11 cellular contexts compared by ENCODE assay signal in genomic region chr19:2577722-2578335, GRCh38.
DNase-seq lines count a peak whose midpoint lies in the region; ATAC-seq, FAIRE-seq and TF ChIP-seq lines count a peak whose summit lies in the region.
"Had no signal": no experiment of that assay in that cellular context is flagged by ENCODE, and none has a peak within 500 bp of the region (broad histone marks: within the 10 kb centered on the region; RNA-seq: fewer than 3 reads in every experiment).

No MANE protein-coding gene starts in this region.

- no peak for TF ChIP-seq EP300 in upper lobe of left lung (IDR thresholded peaks at IDR 0.05)

- no peak overlapping the region for H2AFZ ChIP-seq in endothelial cell of umbilical vein (ENCODE audit: low read depth, low read length)

- peaks cover 2% of the 10 kb centered on the region for H3K36me3 Mint-ChIP-seq in activated naive CD4-positive, alpha-beta T cell treated with anti-CD3 and anti-CD28 coated beads, Interleukin-2, amount 50 U/mL, for 24 hours
- H3K36me3 Mint-ChIP-seq in nephron progenitor cell (ENCODE audit: low read depth) = peaks cover 8% of the 10 kb centered on the region

- H3K9me3 ChIP-seq in endothelial cell of umbilical vein (replicated peaks; ENCODE audit: control insufficient read depth, insufficient read depth, low read length) (no peaks in the 10 kb centered on the region), upper lobe of left lung (no peaks in the 10 kb centered on the region)

- no peaks in the 10 kb centered on the region for H3K36me3 ChIP-seq in endothelial cell of umbilical vein (ENCODE audit: control insufficient read depth in 2 of 2, extremely low read depth in 1 of 2, insufficient read depth in 2 of 2, low read length in 2 of 2)
- no peaks in the 10 kb centered on the region for H3K36me3 ChIP-seq in upper lobe of left lung

- TF ChIP-seq CTCF in endothelial cell of umbilical vein (IDR thresholded peaks at IDR 0.05; ENCODE audit: extremely low read depth in 1 of 2, insufficient read depth in 1 of 2, low read depth in 1 of 2, low read length in 2 of 2) (no peak), nephron progenitor cell (IDR thresholded peaks at IDR 0.05) (no peak), upper lobe of left lung (IDR thresholded peaks at IDR 0.05) (no peak)

- H3K27ac ChIP-seq in endothelial cell of umbilical vein (ENCODE audit: insufficient read depth, low read depth, low read length) (peak overlapping the region; percentile 93), upper lobe of left lung (peak overlapping the region; percentile 78 to 93 (median 89))

- peak overlapping the region; percentile 68 for H3K9ac ChIP-seq in endothelial cell of umbilical vein (replicated peaks; ENCODE audit: extremely low read depth, insufficient read depth, low read length)

- TF ChIP-seq POLR2A in endothelial cell of umbilical vein (IDR thresholded peaks at IDR 0.05; ENCODE audit: low read depth, low read length) (no peak), upper lobe of left lung (IDR thresholded peaks at IDR 0.05) (no peak)

- H3K27me3 Mint-ChIP-seq in activated naive CD4-positive, alpha-beta T cell treated with anti-CD3 and anti-CD28 coated beads, Interleukin-2, amount 50 U/mL, for 24 hours = no peaks in the 10 kb centered on the region
- peaks cover 7% of the 10 kb centered on the region for H3K27me3 Mint-ChIP-seq in nephron progenitor cell (ENCODE audit: low read depth, poor library complexity)
- H3K27me3 Mint-ChIP-seq: central memory CD8-positive, alpha-beta T cell had no signal

- FAIRE-seq in endothelial cell of umbilical vein (lab: Jason Lieb, UNC) = no peak

- H3K79me2 ChIP-seq in endothelial cell of umbilical vein (ENCODE audit: control insufficient read depth, insufficient read depth, low read length) = no peaks in the 10 kb centered on the region

- no peak overlapping the region for H3K4me3 ChIP-seq in endothelial cell of umbilical vein (replicated peaks in 1 of 3; ENCODE audit: insufficient read depth in 1 of 3, low read depth in 1 of 3, low read length in 3 of 3)
- no peak overlapping the region for H3K4me3 ChIP-seq in upper lobe of left lung

- no peaks in the 10 kb centered on the region for H4K20me1 ChIP-seq in endothelial cell of umbilical vein (replicated peaks; ENCODE audit: control insufficient read depth, extremely low read depth, insufficient read depth, low read length)

- no peak overlapping the region for H3K27ac Mint-ChIP-seq in activated naive CD4-positive, alpha-beta T cell treated with anti-CD3 and anti-CD28 coated beads, Interleukin-2, amount 50 U/mL, for 24 hours
- H3K27ac Mint-ChIP-seq in nephron progenitor cell = no peak overlapping the region

- peak overlapping the region; percentile 23 for H3K4me3 Mint-ChIP-seq in activated naive CD4-positive, alpha-beta T cell treated with anti-CD3 and anti-CD28 coated beads, Interleukin-2, amount 50 U/mL, for 24 hours
- H3K4me3 Mint-ChIP-seq in nephron progenitor cell = peak overlapping the region; percentile 72
- H3K4me3 Mint-ChIP-seq: central memory CD8-positive, alpha-beta T cell had no signal

- no peaks in the 10 kb centered on the region for H3K9me3 Mint-ChIP-seq in activated naive CD4-positive, alpha-beta T cell treated with anti-CD3 and anti-CD28 coated beads, Interleukin-2, amount 50 U/mL, for 24 hours
- peaks cover 14% of the 10 kb centered on the region for H3K9me3 Mint-ChIP-seq in nephron progenitor cell
- H3K9me3 Mint-ChIP-seq: central memory CD8-positive, alpha-beta T cell had no signal

- no peak for DNase-seq in activated naive CD4-positive, alpha-beta T cell treated with Interleukin-2 at 50 U/mL for 16 hours
- no peak for DNase-seq in endothelial cell of umbilical vein (ENCODE audit: low read depth, low spot score)
- no peak for DNase-seq in nephron progenitor cell
- DNase-seq in upper lobe of left lung = no peak
- no peak for DNase-seq in MV-4-11 (lab: John Stamatoyannopoulos, UW)
- no peak for DNase-seq in anterior cingulate cortex (lab: John Stamatoyannopoulos, UW)
- no peak for DNase-seq in midbrain (lab: John Stamatoyannopoulos, UW)
- DNase-seq: GDM1, nucleus accumbens had no signal

- H3K9me1 ChIP-seq in endothelial cell of umbilical vein (replicated peaks; ENCODE audit: control insufficient read depth, extremely low read depth, insufficient read depth, low read length) = no peaks in the 10 kb centered on the region

- no peak overlapping the region for H3K4me2 ChIP-seq in endothelial cell of umbilical vein (ENCODE audit: insufficient read depth, low read length)

- intact Hi-C loops in endothelial cell of umbilical vein (cut with micrococcal nuclease) = loop anchor here (1.0 kb wide), 1 partner anchor 45 kb away; no protein-coding TSS in a partner anchor

- no TSS peak for BruUV-seq in endothelial cell of umbilical vein (replicated peaks; lab: Mats Ljungman, UMichigan)

- dilution Hi-C loops in endothelial cell of umbilical vein (cut with MboI; ENCODE audit: extremely low pct_ligation_motif_present, low sequenced_read_pairs) = no loop called here

- H3K27me3 ChIP-seq in endothelial cell of umbilical vein (ENCODE audit: control insufficient read depth in 2 of 2, insufficient read depth in 2 of 2, low read length in 2 of 2) (no peaks in the 10 kb centered on the region), upper lobe of left lung (no peaks in the 10 kb centered on the region)

- CTCF ChIA-PET in endothelial cell of umbilical vein (lab: Charles Lee) = interaction anchor here (0.7 to 5.7 kb wide), 18 partner anchors 14 to 355 kb away, joined by 3 to 103 read pairs (median 14); partner anchors contain the start of gene GADD45B

- 81 to 84% methylated on average over 18 of the region's 18 CpGs for WGBS in upper lobe of left lung, 2 donors

- peaks cover 5% of the 10 kb centered on the region for H3K4me1 Mint-ChIP-seq in activated naive CD4-positive, alpha-beta T cell treated with anti-CD3 and anti-CD28 coated beads, Interleukin-2, amount 50 U/mL, for 24 hours
- H3K4me1 Mint-ChIP-seq in nephron progenitor cell = peaks cover 16% of the 10 kb centered on the region
- H3K4me1 Mint-ChIP-seq: central memory CD8-positive, alpha-beta T cell had no signal

- H3K4me1 ChIP-seq in endothelial cell of umbilical vein (ENCODE audit: control insufficient read depth, extremely low read depth, insufficient read depth, low read length) (peaks cover 22% of the 10 kb centered on the region), upper lobe of left lung (peaks cover 28 to 49% (median 29%) of the 10 kb centered on the region in 4 donors)

- ATAC-seq in upper lobe of left lung (ENCODE audit: low FRiP score in 2 of 2) = no peak

- POLR2A ChIA-PET in endothelial cell of umbilical vein (lab: Charles Lee) = interaction anchor here (1.2 to 4.5 kb wide), 5 partner anchors 24 to 101 kb away, joined by 4 to 165 read pairs (median 8); partner anchors contain the start of gene GADD45B

TF ChIP-seq in endothelial cell of umbilical vein, 7 proteins besides CTCF, POLR2A, EP300 and RAD21:
- TF ChIP-seq MAX (IDR thresholded peaks at IDR 0.05; ENCODE audit: insufficient read depth, insufficient read length) = no peak
- TF ChIP-seq FOS (IDR thresholded peaks at IDR 0.05; ENCODE audit: borderline replicate concordance, insufficient read depth, low read length) = no peak
